ENCODE assay signal across 9 cellular contexts in the genomic region with DNA sequence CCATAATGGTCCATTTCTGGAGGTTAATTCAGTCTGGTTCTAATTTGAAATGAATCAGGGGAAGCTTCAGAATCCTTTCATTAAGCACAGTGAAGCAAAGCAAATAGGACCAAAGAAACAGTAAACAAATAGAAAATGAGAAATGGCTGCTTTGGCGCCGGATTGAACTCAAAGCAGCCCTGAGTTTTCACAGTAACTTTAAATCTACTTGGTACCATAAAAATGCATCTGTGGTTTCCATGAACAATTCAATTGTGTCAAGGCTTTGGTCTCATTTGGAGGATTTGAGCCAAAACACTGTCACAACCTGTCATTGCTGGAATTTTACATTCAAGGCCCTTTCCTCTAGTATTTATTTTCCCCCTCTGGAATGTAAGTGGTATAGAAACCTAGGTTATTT.
"Had no signal": no experiment of that assay in that cellular context is flagged by ENCODE, and none has a peak within 500 bp of the region (broad histone marks: within the 10 kb centered on the region; RNA-seq: fewer than 3 reads in every experiment).

No MANE protein-coding gene starts in this region.

- H3K36me3 ChIP-seq: HAP-1 had no signal

- ATAC-seq: HCT116, HepG2 had no signal

- H3K4me3 ChIP-seq: GM23248, HAP-1 had no signal

- H3K27ac ChIP-seq: GM23248, HL-60 had no signal

- H3K4me3 Mint-ChIP-seq: HFFc6, IgD-negative memory B cell had no signal

- H3K9ac ChIP-seq: GM23248 had no signal

- H3K9me3 ChIP-seq: HAP-1 had no signal

- H3K9me3 Mint-ChIP-seq: IgD-negative memory B cell had no signal

- H3K27ac Mint-ChIP-seq: HFFc6, IgD-negative memory B cell had no signal

- H3K4me1 Mint-ChIP-seq: IgD-negative memory B cell had no signal

- DNase-seq: GM23248, GOT3, H7, HFFc6 had no signal
